ENCODE assay signal across 10 cellular contexts in genomic region chr6:137949686-137950390, GRCh38.
DNase-seq lines count a peak whose midpoint lies in the region; ATAC-seq and TF ChIP-seq lines count a peak whose summit lies in the region.
"Had no signal": no experiment of that assay in that cellular context is flagged by ENCODE, and none has a peak within 500 bp of the region (broad histone marks: within the 10 kb centered on the region; RNA-seq: fewer than 3 reads in every experiment).

No MANE protein-coding gene starts in this region.

- H3K79me2 ChIP-seq in KMS-11 (ENCODE audit: insufficient read depth, low read depth): no peaks in the 10 kb centered on the region

- peak overlapping the region; percentile 64 for H3K27ac Mint-ChIP-seq in memory B cell

- no peaks in the 10 kb centered on the region for H4K20me1 ChIP-seq in KMS-11 (ENCODE audit: insufficient read depth)

- no peak overlapping the region for H2AFZ ChIP-seq in KMS-11 (ENCODE audit: low read depth)

- peak overlapping the region; percentile 35 for H3K4me2 ChIP-seq in KMS-11

- H3K27me3 ChIP-seq in KMS-11 (ENCODE audit: insufficient read depth, low read depth) (no peaks in the 10 kb centered on the region), sigmoid colon (no peaks in the 10 kb centered on the region)

- ATAC-seq in GM21723 (IDR thresholded peaks at IDR 0.05; ENCODE audit: unreplicated experiment): peak; percentile 52
- ATAC-seq in memory B cell (ENCODE audit: low read depth): peak; percentile 55

- H3K9ac ChIP-seq in KMS-11: no peak overlapping the region

- H3K9me3 ChIP-seq in sigmoid colon: no peaks in the 10 kb centered on the region

- DNase-seq in NCI-H2171 treated with DMSO at 0.1 percent for 48 hours (lab: John Stamatoyannopoulos, UW) (peak; percentile 16), NCI-H2171 (lab: John Stamatoyannopoulos, UW) (no peak), memory B cell (ENCODE audit: low spot score in 2 of 2) (no peak), iPS-NIHi7 (ENCODE audit: extremely low spot score) (no peak), sigmoid colon (no peak), HEK293T (ENCODE audit: extremely low spot score) (no peak)
- DNase-seq: activated gamma-delta T cell treated with Interleukin-2 at 50 U/mL for 16 hours; stimulated activated CD4-positive, alpha-beta T cell treated with anti-CD3 and anti-CD28 coated beads, Interleukin-4, amount 100 ng/mL, for 1 hour had no signal

- CTCF ChIA-PET in HEK293T (lab: Yijun Ruan, JAX): interaction anchor here (1.5 kb wide), 1 partner anchor 150 kb away, joined by 5 read pairs; no protein-coding TSS in a partner anchor

- peaks cover 18% of the 10 kb centered on the region for H3K4me1 Mint-ChIP-seq in memory B cell

- H3K9me3 Mint-ChIP-seq in memory B cell: no peaks in the 10 kb centered on the region

- POLR2A ChIA-PET in HEK293T (lab: Yijun Ruan, JAX): no interaction called here

- intact Hi-C loops in sigmoid colon (cut with DNase I): no loop called here

- no peaks in the 10 kb centered on the region for H3K36me3 Mint-ChIP-seq in memory B cell

- H3K27ac ChIP-seq in KMS-11: no peak overlapping the region
- H3K27ac ChIP-seq in sigmoid colon: no peak overlapping the region

- TF ChIP-seq POLR2A in sigmoid colon (IDR thresholded peaks at IDR 0.05): no peak

- H3K4me3 Mint-ChIP-seq in memory B cell: peak overlapping the region; percentile 72

- H3K36me3 ChIP-seq in KMS-11 (ENCODE audit: insufficient read depth) (no peaks in the 10 kb centered on the region), sigmoid colon (no peaks in the 10 kb centered on the region)

- H3K4me1 ChIP-seq in KMS-11 (ENCODE audit: low read depth, poor library complexity, severe bottlenecking) (peaks cover 54% of the 10 kb centered on the region), sigmoid colon (peaks cover 0 to 4% (median 0%) of the 10 kb centered on the region in 4 donors)

- WGBS in sigmoid colon, 2 donors: 74 to 88% methylated on average over 1 of the region's 1 CpG

- no peak for TF ChIP-seq EP300 in sigmoid colon (IDR thresholded peaks at IDR 0.05)

- no peak overlapping the region for H3K4me3 ChIP-seq in KMS-11 (IDR thresholded peaks at IDR 0.05; ENCODE audit: insufficient read depth, low read depth, low read length)
- no peak overlapping the region for H3K4me3 ChIP-seq in sigmoid colon

- TF ChIP-seq CTCF in KMS-11 (conservative IDR thresholded peaks at IDR 0.05; ENCODE audit: low read depth, low read length) (no peak), sigmoid colon (IDR thresholded peaks at IDR 0.05) (no peak)

- no peaks in the 10 kb centered on the region for H3K27me3 Mint-ChIP-seq in memory B cell

TF ChIP-seq in HEK293T, 16 proteins besides CTCF, POLR2A, EP300 and RAD21:
- TF ChIP-seq ARNT (IDR thresholded peaks at IDR 0.05) (no peak), BHLHE40 (IDR thresholded peaks at IDR 0.05; ENCODE audit: borderline replicate concordance) (no peak), HDGF (IDR thresholded peaks at IDR 0.05; ENCODE audit: borderline replicate concordance) (no peak), SP1 (IDR thresholded peaks at IDR 0.05) (no peak), CTBP1 (IDR thresholded peaks at IDR 0.05; ENCODE audit: borderline replicate concordance) (no peak), ZNF384 (IDR thresholded peaks at IDR 0.05) (no peak), L3MBTL2 (conservative IDR thresholded peaks at IDR 0.05) (no peak), LEF1 (IDR thresholded peaks at IDR 0.05; ENCODE audit: borderline replicate concordance) (no peak), FOXA1 (IDR thresholded peaks at IDR 0.05) (no peak), SUZ12 (IDR thresholded peaks at IDR 0.05) (no peak), FOXM1 (IDR thresholded peaks at IDR 0.05; ENCODE audit: borderline replicate concordance) (no peak), TARDBP (IDR thresholded peaks at IDR 0.05) (no peak), NFRKB (IDR thresholded peaks at IDR 0.05) (no peak), FOXK2 (IDR thresholded peaks at IDR 0.05) (no peak), ELF4 (IDR thresholded peaks at IDR 0.05) (no peak), PKNOX1 (IDR thresholded peaks at IDR 0.05) (no peak)
